Comparison of ENCODE assay signal across 8 cellular contexts in genomic region chr12:26434299-26434915, GRCh38.
DNase-seq lines count a peak whose midpoint lies in the region; FAIRE-seq and TF ChIP-seq lines count a peak whose summit lies in the region.

No MANE protein-coding gene starts in this region.

- H3K27ac ChIP-seq in HL-60 (replicated peaks), result no peak overlapping the region
- H3K27ac ChIP-seq in liver (ENCODE audit: low read depth in 1 of 2, low read length in 2 of 2), result peak overlapping the region; percentile 2 to 39

- peaks cover 1% of the 10 kb centered on the region for H3K36me3 ChIP-seq in GM06990 (ENCODE audit: control insufficient read depth, insufficient read depth, low read length)
- H3K36me3 ChIP-seq in bronchial epithelial cell (ENCODE audit: control insufficient read depth, insufficient read depth, low read length), result no peaks in the 10 kb centered on the region
- H3K36me3 ChIP-seq in liver (ENCODE audit: control insufficient read depth in 4 of 4, insufficient read depth in 3 of 4, low read depth in 1 of 4, low read length in 3 of 4), result peaks cover 0 to 4% (median 1%) of the 10 kb centered on the region in 4 donors

- H3K4me1 ChIP-seq in liver (ENCODE audit: control insufficient read depth in 4 of 4, insufficient read depth in 4 of 4, low read length in 3 of 4), result peaks cover 4 to 11% (median 10%) of the 10 kb centered on the region in 4 donors

- DNase-seq in GM06990 (ENCODE audit: extremely low read depth, insufficient read length) (no peak), HL-60 (ENCODE audit: low read depth in 1 of 2, low spot score in 1 of 2) (peak; percentile 22 to 62), NOMO-1 (lab: John Stamatoyannopoulos, UW; ENCODE audit: unreplicated experiment in 2 of 2) (peak; percentile 10 to 71), bronchial epithelial cell (ENCODE audit: low read depth) (peak; percentile 73), UCSD-AML1 (lab: John Stamatoyannopoulos, UW; ENCODE audit: unreplicated experiment) (no peak)
- DNase-seq in activated CD8-positive, alpha-beta memory T cell treated with anti-CD3 and anti-CD28 coated beads, Interleukin-2, amount 50 U/mL, for 48 hours, result no peak

- FAIRE-seq in A204.1 (lab: Jason Lieb, UNC) (peak; percentile 46), bronchial epithelial cell (lab: Jason Lieb, UNC) (no peak)

- 92% methylated on average over 2 of the region's 2 CpGs for WGBS in liver

- TF ChIP-seq RAD21 in liver (IDR thresholded peaks at IDR 0.05), result peak; percentile 66 to 79

- no peak overlapping the region for H3K9ac ChIP-seq in liver (ENCODE audit: low read depth in 1 of 2, low read length in 2 of 2)

- peak; percentile 66 for TF ChIP-seq CTCF in GM06990 (IDR thresholded peaks at IDR 0.05; ENCODE audit: insufficient read depth, low read length, poor library complexity, severe bottlenecking)
- TF ChIP-seq CTCF in HL-60 (IDR thresholded peaks at IDR 0.05; ENCODE audit: insufficient read depth, low read length), result peak; percentile 59
- TF ChIP-seq CTCF in bronchial epithelial cell (IDR thresholded peaks at IDR 0.05; ENCODE audit: insufficient read depth, low read length, severe bottlenecking), result peak; percentile 70
- TF ChIP-seq CTCF in liver (IDR thresholded peaks at IDR 0.05; ENCODE audit: low read depth, low read length, missing input control), result peak; percentile 64

- H3K9me3 ChIP-seq in liver (ENCODE audit: control insufficient read depth in 4 of 4, low read length in 3 of 4), result no peaks in the 10 kb centered on the region

- H3K27me3 ChIP-seq in GM06990 (replicated peaks; ENCODE audit: control insufficient read depth, insufficient read depth, low read length), result no peaks in the 10 kb centered on the region
- H3K27me3 ChIP-seq in HL-60 (ENCODE audit: insufficient read depth, poor library complexity, severe bottlenecking), result no peaks in the 10 kb centered on the region
- H3K27me3 ChIP-seq in bronchial epithelial cell (ENCODE audit: control insufficient read depth, insufficient read depth, low read length), result no peaks in the 10 kb centered on the region
- no peaks in the 10 kb centered on the region for H3K27me3 ChIP-seq in liver (ENCODE audit: control insufficient read depth in 4 of 4, insufficient read depth in 4 of 4, low read length in 3 of 4)

- H3K4me3 ChIP-seq in GM06990 (replicated peaks; ENCODE audit: low read depth, low read length) (no peak overlapping the region), HL-60 (replicated peaks; ENCODE audit: insufficient read depth, low read length) (no peak overlapping the region), bronchial epithelial cell (ENCODE audit: low read depth, low read length) (no peak overlapping the region), liver (ENCODE audit: low read depth in 1 of 3, low read length in 3 of 3) (no peak overlapping the region)

TF ChIP-seq in liver, 16 proteins besides CTCF, POLR2A, EP300 and RAD21:
- TF ChIP-seq HNF4G (IDR thresholded peaks at IDR 0.05) (no peak), EGR1 (IDR thresholded peaks at IDR 0.05; ENCODE audit: low read depth in 2 of 2) (no peak), JUND (IDR thresholded peaks at IDR 0.05) (no peak), SP1 (IDR thresholded peaks at IDR 0.05) (no peak), YY1 (IDR thresholded peaks at IDR 0.05) (no peak), TAF1 (conservative IDR thresholded peaks at IDR 0.05) (no peak), MAX (IDR thresholded peaks at IDR 0.05) (no peak)

Comparison
In these comparisons a context has a peak if more than half of its experiments do, and no peak if none do; other contexts are left out.
1. DNase-seq: peak in HL-60 (2 of 2), NOMO-1 (2 of 2) and bronchial epithelial cell (single experiment); none in GM06990 (single experiment), UCSD-AML1 (single experiment) and activated CD8-positive, alpha-beta memory T cell treated with anti-CD3 and anti-CD28 coated beads, Interleukin-2, amount 50 U/mL, for 48 hours (single experiment).
2. Peak in every context shown above with its lines, with median percentiles within 50 percentile points of each other: CTCF ChIP-seq.